ENCODE assay signal across 27 cellular contexts in the genomic region with DNA sequence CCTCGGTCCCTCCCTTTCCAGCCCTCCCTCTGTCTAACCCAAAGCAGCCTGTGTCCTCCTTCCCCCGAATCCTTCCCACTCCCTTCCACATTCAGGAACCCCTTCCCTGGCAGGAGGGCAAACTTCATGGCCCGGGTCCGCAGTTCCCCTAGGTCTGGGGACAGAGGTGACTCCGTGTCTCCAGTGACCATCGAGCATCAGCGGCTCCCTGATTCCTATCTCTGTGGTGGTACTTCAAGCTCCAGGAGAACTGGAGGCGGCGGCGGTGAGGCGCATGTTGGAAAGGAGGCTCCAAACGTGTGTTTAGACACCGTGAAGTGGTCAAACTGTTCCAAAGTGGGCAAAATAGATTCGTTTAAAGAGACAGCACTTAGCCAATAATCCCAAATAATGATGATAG.
"Had no signal": no experiment of that assay in that cellular context is flagged by ENCODE, and none has a peak within 500 bp of the region (broad histone marks: within the 10 kb centered on the region; RNA-seq: fewer than 3 reads in every experiment).

No MANE protein-coding gene starts in this region.

- H3K9me3 ChIP-seq: testis, thoracic aorta, thyroid gland, tibial artery, transverse colon, uterus, vagina had no signal

- H3K4me3 ChIP-seq: stomach, suprapubic skin, testis, thoracic aorta, thyroid gland, tibial artery, tibial nerve, transverse colon, upper lobe of left lung, uterus, vagina had no signal

- H3K9me3 Mint-ChIP-seq: stimulated activated effector memory CD8-positive, alpha-beta T cell treated with anti-CD3 and anti-CD28 coated beads, Interleukin-12 subunit alpha, Interleukin-12 subunit beta, amount 100 ng/mL, for 72 hours; stimulated activated memory B cell treated with anti-CD40 and anti-IgM and Interleukin-4, amounts not matched to agents 10 μg/mL and 1 μg/mL and 100 μg/mL, for 72 hours; stimulated activated naive CD8-positive, alpha-beta T cell treated with anti-CD3 and anti-CD28 coated beads, Interleukin-15, Interleukin-2, amounts not matched to agents 100 ng/mL and 50 ng/mL, for 24 hours had no signal

- H3K27ac ChIP-seq: stomach, suprapubic skin, testis, thoracic aorta, thyroid gland, tibial artery, tibial nerve, upper lobe of left lung, uterus, vagina had no signal

- H3K36me3 ChIP-seq: stomach, suprapubic skin, thoracic aorta, thyroid gland, tibial artery, tibial nerve, transverse colon, upper lobe of left lung, uterus, vagina had no signal

- DNase-seq: stimulated activated CD4-positive, alpha-beta T cell treated with anti-CD3 and anti-CD28 coated beads, Interleukin-2, amount 100 ng/mL, for 48 hours; stimulated activated CD4-positive, alpha-beta T cell treated with anti-CD3 and anti-CD28 coated beads, Interleukin-4, amount 100 ng/mL, for 1 hour; stimulated activated CD4-positive, alpha-beta T cell treated with anti-CD3 and anti-CD28 coated beads, Interleukin-4, amount 100 ng/mL, for 24 hours; stimulated activated CD4-positive, alpha-beta T cell treated with anti-CD3 and anti-CD28 coated beads, Interleukin-4, amount 100 ng/mL, for 4 hours; stimulated activated CD8-positive, alpha-beta memory T cell treated with anti-CD3 and anti-CD28 coated beads, Interleukin-4, amount 100 ng/mL, for 48 hours; stimulated activated naive B cell treated with anti-CD40 and anti-IgM and Interleukin-4, amounts not matched to agents 10 μg/mL and 1 μg/mL and 100 μg/mL, for 72 hours; stimulated activated naive CD4-positive, alpha-beta T cell; stimulated activated naive CD4-positive, alpha-beta T cell treated with Interleukin-2 at 50 U/mL for 16 hours; stimulated activated naive CD8-positive, alpha-beta T cell treated with anti-CD3 and anti-CD28 coated beads, Interleukin-15, amount 100 ng/mL, for 72 hours; stimulated activated naive CD8-positive, alpha-beta T cell treated with anti-CD3 and anti-CD28 coated beads, Interleukin-15, Interleukin-2, amounts not matched to agents 100 U/mL and 50 U/mL, for 24 hours; stomach; substantia nigra; testis; thyroid gland; transverse colon; trophoblast cell; upper lobe of left lung; uterus had no signal

- H3K4me3 Mint-ChIP-seq: stimulated activated effector memory CD8-positive, alpha-beta T cell treated with anti-CD3 and anti-CD28 coated beads, Interleukin-12 subunit alpha, Interleukin-12 subunit beta, amount 100 ng/mL, for 72 hours; stimulated activated memory B cell treated with anti-CD40 and anti-IgM and Interleukin-4, amounts not matched to agents 10 μg/mL and 1 μg/mL and 100 μg/mL, for 72 hours; stimulated activated naive B cell treated with anti-CD40 and anti-IgM and Interleukin-4, amounts not matched to agents 10 μg/mL and 1 μg/mL and 100 μg/mL, for 72 hours; stimulated activated naive CD8-positive, alpha-beta T cell treated with anti-CD3 and anti-CD28 coated beads, Interleukin-15, amount 100 ng/mL, for 72 hours; stimulated activated naive CD8-positive, alpha-beta T cell treated with anti-CD3 and anti-CD28 coated beads, Interleukin-15, Interleukin-2, amounts not matched to agents 100 ng/mL and 50 ng/mL, for 24 hours; type B pancreatic cell had no signal

- H3K27ac Mint-ChIP-seq: stimulated activated effector memory CD8-positive, alpha-beta T cell treated with anti-CD3 and anti-CD28 coated beads, Interleukin-12 subunit alpha, Interleukin-12 subunit beta, amount 100 ng/mL, for 72 hours; stimulated activated memory B cell treated with anti-CD40 and anti-IgM and Interleukin-4, amounts not matched to agents 10 μg/mL and 1 μg/mL and 100 μg/mL, for 72 hours; stimulated activated naive B cell treated with anti-CD40 and anti-IgM and Interleukin-4, amounts not matched to agents 10 μg/mL and 1 μg/mL and 100 μg/mL, for 72 hours; stimulated activated naive CD8-positive, alpha-beta T cell treated with anti-CD3 and anti-CD28 coated beads, Interleukin-15, amount 100 ng/mL, for 72 hours; stimulated activated naive CD8-positive, alpha-beta T cell treated with anti-CD3 and anti-CD28 coated beads, Interleukin-15, Interleukin-2, amounts not matched to agents 100 ng/mL and 50 ng/mL, for 24 hours; type B pancreatic cell had no signal

- H3K36me3 Mint-ChIP-seq: stimulated activated effector memory CD8-positive, alpha-beta T cell treated with anti-CD3 and anti-CD28 coated beads, Interleukin-12 subunit alpha, Interleukin-12 subunit beta, amount 100 ng/mL, for 72 hours; stimulated activated memory B cell treated with anti-CD40 and anti-IgM and Interleukin-4, amounts not matched to agents 10 μg/mL and 1 μg/mL and 100 μg/mL, for 72 hours; stimulated activated naive B cell treated with anti-CD40 and anti-IgM and Interleukin-4, amounts not matched to agents 10 μg/mL and 1 μg/mL and 100 μg/mL, for 72 hours; type B pancreatic cell had no signal

- H3K27me3 ChIP-seq: stomach, suprapubic skin, testis, thyroid gland, tibial artery, tibial nerve, transverse colon, upper lobe of left lung, uterus, vagina had no signal

- ATAC-seq: stimulated activated effector memory CD8-positive, alpha-beta T cell treated with anti-CD3 and anti-CD28 coated beads, Interleukin-12 subunit alpha, Interleukin-12 subunit beta, amount 100 ng/mL, for 72 hours; stimulated activated memory B cell treated with anti-CD40 and anti-IgM and Interleukin-4, amounts not matched to agents 10 μg/mL and 1 μg/mL and 100 μg/mL, for 72 hours; stimulated activated naive B cell treated with anti-CD40 and anti-IgM and Interleukin-4, amounts not matched to agents 10 μg/mL and 1 μg/mL and 100 μg/mL, for 72 hours; stimulated activated naive CD8-positive, alpha-beta T cell treated with anti-CD3 and anti-CD28 coated beads, Interleukin-15, amount 100 ng/mL, for 72 hours; stimulated activated naive CD8-positive, alpha-beta T cell treated with anti-CD3 and anti-CD28 coated beads, Interleukin-15, Interleukin-2, amounts not matched to agents 100 U/mL and 50 U/mL, for 24 hours had no signal

- H3K27me3 Mint-ChIP-seq: type B pancreatic cell had no signal

- H3K4me1 Mint-ChIP-seq: stimulated activated effector memory CD8-positive, alpha-beta T cell treated with anti-CD3 and anti-CD28 coated beads, Interleukin-12 subunit alpha, Interleukin-12 subunit beta, amount 100 ng/mL, for 72 hours; stimulated activated memory B cell treated with anti-CD40 and anti-IgM and Interleukin-4, amounts not matched to agents 10 μg/mL and 1 μg/mL and 100 μg/mL, for 72 hours; stimulated activated naive B cell treated with anti-CD40 and anti-IgM and Interleukin-4, amounts not matched to agents 10 μg/mL and 1 μg/mL and 100 μg/mL, for 72 hours; stimulated activated naive CD8-positive, alpha-beta T cell treated with anti-CD3 and anti-CD28 coated beads, Interleukin-15, amount 100 ng/mL, for 72 hours had no signal

- H3K4me1 ChIP-seq: suprapubic skin, testis, thyroid gland, tibial artery, tibial nerve, upper lobe of left lung, uterus, vagina had no signal
